Comparison of ENCODE assay signal across 13 cellular contexts in the genomic region with DNA sequence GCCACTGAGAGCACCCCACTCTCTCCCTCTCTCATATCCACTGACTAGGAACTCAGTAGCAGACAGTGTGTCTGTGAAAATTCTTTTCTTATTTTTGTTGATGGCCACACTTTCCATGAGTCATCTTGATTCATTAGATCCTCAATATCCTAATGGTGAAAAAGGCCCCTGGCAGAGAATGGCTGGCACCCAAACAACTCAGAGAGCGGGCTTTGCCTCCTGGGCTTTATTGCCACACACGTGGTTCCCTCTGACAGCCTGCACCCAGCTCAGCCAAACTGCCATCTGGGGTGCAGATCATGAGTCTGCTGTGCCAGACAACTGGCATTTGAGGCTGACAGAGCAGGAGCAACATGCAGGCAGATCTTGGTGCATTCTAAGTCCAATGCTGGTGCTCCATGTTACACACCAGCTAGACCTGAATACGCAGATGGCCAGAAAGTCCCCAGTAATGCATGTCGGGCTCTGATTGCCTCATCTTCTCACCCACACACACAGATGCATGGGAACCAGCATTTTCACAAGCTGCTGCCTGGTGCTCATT.
DNase-seq lines count a peak whose midpoint lies in the region; ATAC-seq and TF ChIP-seq lines count a peak whose summit lies in the region.
"Had no signal": no experiment of that assay in that cellular context is flagged by ENCODE, and none has a peak within 500 bp of the region (broad histone marks: within the 10 kb centered on the region; RNA-seq: fewer than 3 reads in every experiment).

No MANE protein-coding gene starts in this region.

- ATAC-seq in GM21360 (IDR thresholded peaks at IDR 0.05; ENCODE audit: unreplicated experiment) (peak; percentile 78), HG03432 (IDR thresholded peaks at IDR 0.05; ENCODE audit: unreplicated experiment) (no peak)
- ATAC-seq: effector memory CD8-positive, alpha-beta T cell; naive thymus-derived CD4-positive, alpha-beta T cell had no signal

- no peak overlapping the region for H3K4me3 ChIP-seq in fibroblast of mammary gland (ENCODE audit: control insufficient read depth, low read depth, low read length)
- H3K4me3 ChIP-seq: BLaER1 treated with 17β-estradiol and CSF1 and Interleukin-3, amounts not matched to agents 10 nM and 100 nM had no signal

- DNase-seq in D341Med (ENCODE audit: low spot score) (peak; percentile 44), RPMI7951 (ENCODE audit: low read depth) (peak; percentile 89), fibroblast of mammary gland (ENCODE audit: low read depth) (peak; percentile 72), NCI-H146 treated with DMSO at 0.1 percent for 48 hours (lab: John Stamatoyannopoulos, UW; ENCODE audit: unreplicated experiment) (no peak), GM19240 (ENCODE audit: insufficient read length, low spot score) (no peak), activated gamma-delta T cell (lab: John Stamatoyannopoulos, UW) (no peak)
- DNase-seq: activated CD4-positive, alpha-beta T cell treated with anti-CD3 and anti-CD28 coated beads, Interleukin-2, amount 50 U/mL, for 48 hours; effector memory CD8-positive, alpha-beta T cell; Karpas-422; naive thymus-derived CD4-positive, alpha-beta T cell had no signal

- no peak for TF ChIP-seq CTCF in fibroblast of mammary gland (conservative IDR thresholded peaks at IDR 0.05; ENCODE audit: control insufficient read depth, insufficient read depth, low read depth, low read length)

Comparison
In these comparisons a context has a peak if more than half of its experiments do, and no peak if none do; other contexts are left out.
1. DNase-seq: peak in D341Med (single experiment), RPMI7951 (single experiment) and fibroblast of mammary gland (single experiment); none in NCI-H146 treated with DMSO at 0.1 percent for 48 hours (single experiment), GM19240 (single experiment) and activated gamma-delta T cell (single experiment).